20 cellular contexts compared by ENCODE assay signal in genomic region chr4:8096690-8097061, GRCh38.
A peak's percentile ranks its signal among the peaks of the same experiment; 100 is the strongest.
DNase-seq lines count a peak whose midpoint lies in the region; ATAC-seq, FAIRE-seq and TF ChIP-seq lines count a peak whose summit lies in the region.
"Had no signal": no experiment of that assay in that cellular context is flagged by ENCODE, and none has a peak within 500 bp of the region (broad histone marks: within the 10 kb centered on the region; RNA-seq: fewer than 3 reads in every experiment).

No MANE protein-coding gene starts in this region.

- no peak for DNase-seq in GM23338 (ENCODE audit: low spot score)
- peak; percentile 72 for DNase-seq in kidney
- no peak for DNase-seq in COR-L47 (lab: John Stamatoyannopoulos, UW)
- DNase-seq in activated CD8-positive, alpha-beta memory T cell treated with anti-CD3 and anti-CD28 coated beads for 24 hours = no peak
- DNase-seq: DMS153, DND-41, H7, Kasumi-1, NCI-H1105, NCI-H146, NCI-H2029 treated with DMSO at 0.1 percent for 48 hours, NCI-H446 treated with DMSO at 0.1 percent for 48 hours, NCI-H526 treated with DMSO at 0.1 percent for 48 hours, SIG-M5 had no signal

- no peak for FAIRE-seq in kidney (lab: Jason Lieb, UNC)
- FAIRE-seq: GM12892, K562 had no signal

- H3F3A ChIP-seq in GM23338 (replicated peaks; ENCODE audit: low read depth) = 0 out of 2 replicates have a peak, but pooled peaks cover 4% of the 10 kb centered on the region

- peak overlapping the region in 7 of 10 experiments; percentile 37 to 61 (median 47); a peak in 14 of 20 replicates for H3K4me3 ChIP-seq in BLaER1 treated with 17β-estradiol and CSF1 and Interleukin-3, amounts not matched to agents 10 nM and 100 nM
- H3K4me3 ChIP-seq in GM23338 (no peak overlapping the region), kidney (ENCODE audit: low read length in 2 of 2) (no peak overlapping the region), skeletal muscle tissue (ENCODE audit: low read length in 3 of 3) (peak overlapping the region in 1 of 3 donors; percentile 22)
- H3K4me3 ChIP-seq: K562, SK-N-MC had no signal

- peak overlapping the region in 10 of 11 experiments; percentile 73 to 94 (median 86); a peak in 20 of 22 replicates for H3K27ac ChIP-seq in BLaER1 treated with 17β-estradiol and CSF1 and Interleukin-3, amounts not matched to agents 10 nM and 100 nM
- H3K27ac ChIP-seq in GM23338 (ENCODE audit: low read depth) (no peak overlapping the region), kidney (ENCODE audit: low read depth in 2 of 2, low read length in 2 of 2) (no peak overlapping the region), skeletal muscle tissue (ENCODE audit: low read depth, low read length) (peak overlapping the region; percentile 86)
- H3K27ac ChIP-seq: SK-N-MC had no signal

- no peaks in the 10 kb centered on the region for H3K9me2 ChIP-seq in GM23338 (ENCODE audit: insufficient read depth)

- no peak overlapping the region for H3K4me3 Mint-ChIP-seq in GM23338

- peaks cover 0 to 8% (median 0%) of the 10 kb centered on the region in 11 experiments; a peak in 2 of 22 replicates for H3K36me3 ChIP-seq in BLaER1 treated with 17β-estradiol and CSF1 and Interleukin-3, amounts not matched to agents 10 nM and 100 nM
- no peaks in the 10 kb centered on the region; the same call in 1 of the 2 replicates for H3K36me3 ChIP-seq in GM23338 (ENCODE audit: insufficient read depth)
- no peaks in the 10 kb centered on the region for H3K36me3 ChIP-seq in kidney (ENCODE audit: control insufficient read depth in 1 of 2, insufficient read depth in 2 of 2, low read length in 2 of 2)
- peaks cover 20 to 31% (median 23%) of the 10 kb centered on the region in 3 donors for H3K36me3 ChIP-seq in skeletal muscle tissue (ENCODE audit: control insufficient read depth in 3 of 3, insufficient read depth in 3 of 3, low read length in 3 of 3)

- peaks cover 30% of the 10 kb centered on the region for H3K9me3 Mint-ChIP-seq in GM23338

- H3K4me1 Mint-ChIP-seq in GM23338 = peaks cover 3% of the 10 kb centered on the region; the same call in 2 of the 3 replicates

- H3K27me3 Mint-ChIP-seq in GM23338 (ENCODE audit: insufficient read depth, low read depth, poor library complexity) = peaks cover 4% of the 10 kb centered on the region

- no peak overlapping the region for H2AFZ ChIP-seq in GM23338

- no peaks in the 10 kb centered on the region for H4K20me1 ChIP-seq in BLaER1 treated with 17β-estradiol and CSF1 and Interleukin-3, amounts not matched to agents 10 nM and 100 nM
- H4K20me1 ChIP-seq in GM23338 (replicated peaks; ENCODE audit: insufficient read depth) = no peaks in the 10 kb centered on the region

- no peak overlapping the region for H3K27ac Mint-ChIP-seq in GM23338

- H3K27me3 ChIP-seq in BLaER1 treated with 17β-estradiol and CSF1 and Interleukin-3, amounts not matched to agents 10 nM and 100 nM = no peaks in the 10 kb centered on the region
- H3K27me3 ChIP-seq in GM23338 (ENCODE audit: insufficient read depth) = no peaks in the 10 kb centered on the region
- no peaks in the 10 kb centered on the region for H3K27me3 ChIP-seq in skeletal muscle tissue (ENCODE audit: control insufficient read depth in 3 of 3, insufficient read depth in 3 of 3, low read length in 3 of 3)

- peak overlapping the region in 10 of 11 experiments; percentile 38 to 83 (median 70); a peak in 19 of 22 replicates for H3K9ac ChIP-seq in BLaER1 treated with 17β-estradiol and CSF1 and Interleukin-3, amounts not matched to agents 10 nM and 100 nM
- H3K9ac ChIP-seq in kidney (ENCODE audit: low read length in 2 of 2) (no peak overlapping the region), skeletal muscle tissue (ENCODE audit: low read depth in 1 of 3, low read length in 3 of 3) (peak overlapping the region in 1 of 3 donors; percentile 76)

- peaks cover 32 to 57% (median 50%) of the 10 kb centered on the region in 10 experiments for H3K4me1 ChIP-seq in BLaER1 treated with 17β-estradiol and CSF1 and Interleukin-3, amounts not matched to agents 10 nM and 100 nM
- H3K4me1 ChIP-seq in GM23338 (ENCODE audit: insufficient read depth) (no peaks in the 10 kb centered on the region), kidney (ENCODE audit: control insufficient read depth in 1 of 2, insufficient read depth in 1 of 2, low read depth in 1 of 2, low read length in 2 of 2) (peaks cover 0 to 2% of the 10 kb centered on the region in 2 donors), skeletal muscle tissue (ENCODE audit: control insufficient read depth in 3 of 3, insufficient read depth in 3 of 3, low read length in 3 of 3) (peaks cover 42 to 61% (median 56%) of the 10 kb centered on the region in 3 donors)

- peak; percentile 54 for ATAC-seq in GM23338
- no peak for ATAC-seq in HG02885 (IDR thresholded peaks at IDR 0.05; ENCODE audit: poor library complexity, unreplicated experiment)
- ATAC-seq: K562 had no signal

- peak overlapping the region; percentile 77 to 98 (median 91) for H3K4me2 ChIP-seq in BLaER1 treated with 17β-estradiol and CSF1 and Interleukin-3, amounts not matched to agents 10 nM and 100 nM
- H3K4me2 ChIP-seq in GM23338 = no peak overlapping the region

- intact Hi-C loops in kidney (cut with DNase I) = no loop called here

- peaks cover 25 to 36% (median 30%) of the 10 kb centered on the region in 11 experiments for H3K9me3 ChIP-seq in BLaER1 treated with 17β-estradiol and CSF1 and Interleukin-3, amounts not matched to agents 10 nM and 100 nM (replicated peaks in 1 of 11)
- H3K9me3 ChIP-seq in kidney (ENCODE audit: control insufficient read depth in 1 of 2, low read length in 2 of 2) (peaks cover 0 to 15% of the 10 kb centered on the region in 2 donors), skeletal muscle tissue (ENCODE audit: control insufficient read depth in 3 of 3, low read length in 3 of 3) (no peaks in the 10 kb centered on the region)

- TF ChIP-seq CTCF in GM23338 (conservative IDR thresholded peaks at IDR 0.05; ENCODE audit: low read depth in 2 of 2) (no peak), kidney (IDR thresholded peaks at IDR 0.05; ENCODE audit: borderline replicate concordance, extremely low read depth, insufficient read depth) (no peak)

- peaks cover 27% of the 10 kb centered on the region for H3K36me3 Mint-ChIP-seq in GM23338 (ENCODE audit: low read depth)

- H3K79me2 ChIP-seq in GM23338 (replicated peaks; ENCODE audit: insufficient read depth) = no peaks in the 10 kb centered on the region

TF ChIP-seq in GM23338, 12 proteins besides CTCF, POLR2A, EP300 and RAD21 (continues in another document):
- TF ChIP-seq ZNF114 (CRISPR knock-in tag; IDR thresholded peaks at IDR 0.05) (no peak), EZH2phosphoT487 (IDR thresholded peaks at IDR 0.05; ENCODE audit: unreplicated experiment) (no peak), ETS1 (IDR thresholded peaks at IDR 0.05) (no peak), NANOG (IDR thresholded peaks at IDR 0.05; ENCODE audit: borderline replicate concordance) (no peak), STAT1 (IDR thresholded peaks at IDR 0.05; ENCODE audit: unreplicated experiment) (no peak)

Comparison
In these comparisons a context has a peak if more than half of its experiments do, and no peak if none do; other contexts are left out.
1. H3K27ac ChIP-seq: peak in BLaER1 treated with 17β-estradiol and CSF1 and Interleukin-3, amounts not matched to agents 10 nM and 100 nM (10 of 11) and skeletal muscle tissue (single experiment); none in GM23338 (single experiment) and kidney (0 of 2).
2. H3K4me3 ChIP-seq: peak in BLaER1 treated with 17β-estradiol and CSF1 and Interleukin-3, amounts not matched to agents 10 nM and 100 nM (7 of 10); none in GM23338 (single experiment) and kidney (0 of 2).
3. H3K9ac ChIP-seq: peak in BLaER1 treated with 17β-estradiol and CSF1 and Interleukin-3, amounts not matched to agents 10 nM and 100 nM (10 of 11); none in kidney (0 of 2).